Comparison of ENCODE assay signal across 11 cellular contexts in genomic region chr2:237820421-237820820, GRCh38. TPM values are rescaled to one million over a fixed set of nuclear protein-coding genes. Genes with fewer than 3 reads are reported as not detected.
"Had no signal": no experiment of that assay in that cellular context is flagged by ENCODE, and none has a peak within 500 bp of the region (broad histone marks: within the 10 kb centered on the region; RNA-seq: fewer than 3 reads in every experiment).

No MANE protein-coding gene starts in this region.

- H3K9me3 ChIP-seq: HAP-1 had no signal

- ATAC-seq: HCT116, HepG2 had no signal

- H3K27ac ChIP-seq: GM23248, HL-60 had no signal

- H3K9ac ChIP-seq: GM23248 had no signal

- H3K4me1 ChIP-seq: HAP-1 had no signal

- H3K36me3 ChIP-seq: HAP-1 had no signal

- DNase-seq: GM23248, GOT3, H7, HFFc6 had no signal

- FAIRE-seq: HepG2 had no signal

- H2AFZ ChIP-seq: GM23248 had no signal

- H3K4me3 ChIP-seq: GM23248, HAP-1 had no signal

RNA-seq across cellular contexts. Expression of gene RBM44, which starts 21.8 kb away (rescaled TPM):
- polyA plus RNA-seq: GM23248 had no signal

RNA-seq across cellular contexts. Expression of gene RAMP1, which starts 39.0 kb away (rescaled TPM):
- total RNA-seq: H4, HT1080 had no signal
- polyA plus RNA-seq: IgD-negative memory B cell had no signal
